In genomic region chr3:181292984-181293383, GRCh38 we compare ENCODE assay signal across 11 cellular contexts.
DNase-seq lines count a peak whose midpoint lies in the region; ATAC-seq, FAIRE-seq and TF ChIP-seq lines count a peak whose summit lies in the region.
"Had no signal": no experiment of that assay in that cellular context is flagged by ENCODE, and none has a peak within 500 bp of the region (broad histone marks: within the 10 kb centered on the region; RNA-seq: fewer than 3 reads in every experiment).

No MANE protein-coding gene starts in this region.

- peak overlapping the region; percentile 24 for H3K27ac ChIP-seq in mammary epithelial cell (ENCODE audit: insufficient read depth, low read depth, low read length)

- no TSS peak for BruUV-seq in mammary epithelial cell (replicated peaks; lab: Mats Ljungman, UMichigan)

- intact Hi-C loops in mammary epithelial cell (cut with micrococcal nuclease) = no loop called here

- dilution Hi-C loops in mammary epithelial cell (cut with HindIII; ENCODE audit: low sequenced_read_pairs) = no loop called here

- no peak overlapping the region for H3K9ac ChIP-seq in mammary epithelial cell (ENCODE audit: insufficient read depth, low read length)

- no peak overlapping the region for H2AFZ ChIP-seq in mammary epithelial cell (ENCODE audit: low read depth, low read length)

- CTCF ChIA-PET in mammary epithelial cell (lab: Charles Lee; ENCODE audit: low non-redundant PET) = no interaction called here

- no peak overlapping the region for H3K4me3 ChIP-seq in mammary epithelial cell (replicated peaks in 1 of 3; ENCODE audit: insufficient read depth in 1 of 3, low read depth in 2 of 3, low read length in 3 of 3)

- no peak for FAIRE-seq in GM12891 (lab: Jason Lieb, UNC)

- 0% methylated on average over 1 of the region's 1 CpG for WGBS in mammary epithelial cell (ENCODE audit: low coverage, missing lambda C conversion rate)

- TF ChIP-seq POLR2A in GM12891 (IDR thresholded peaks at IDR 0.05; ENCODE audit: low read depth, low read length) = no peak

- H3K4me1 ChIP-seq in mammary epithelial cell (ENCODE audit: insufficient read depth, low read length) = peaks cover 19% of the 10 kb centered on the region

- H3K79me2 ChIP-seq in mammary epithelial cell (ENCODE audit: insufficient read depth, low read length) = no peaks in the 10 kb centered on the region

- DNase-seq in mammary epithelial cell (peak; percentile 68), NCI-H345 treated with DMSO at 0.1 percent for 48 hours (lab: John Stamatoyannopoulos, UW; ENCODE audit: unreplicated experiment) (no peak), NCI-H2171 (lab: John Stamatoyannopoulos, UW) (no peak), GM12891 (ENCODE audit: insufficient read length, low spot score) (no peak)
- no peak for DNase-seq in stimulated activated CD4-positive, alpha-beta T cell treated with anti-CD3 and anti-CD28 coated beads, Interleukin-12 subunit alpha, Interleukin-12 subunit beta, amount 100 ng/mL, for 4 hours
- DNase-seq: activated CD4-positive, alpha-beta memory T cell treated with anti-CD3 and anti-CD28 coated beads, Interleukin-2, amount 10 ng/mL, durations not matched to agents 7 days and 5 days; CD4-positive, alpha-beta T cell had no signal

- peak; percentile 90 for ATAC-seq in GM18499 (IDR thresholded peaks at IDR 0.05; ENCODE audit: insufficient read depth, unreplicated experiment)
- peak; percentile 85 for ATAC-seq in GM21529 (IDR thresholded peaks at IDR 0.05; ENCODE audit: unreplicated experiment)
- peak; percentile 90 for ATAC-seq in HG03342 (IDR thresholded peaks at IDR 0.05; ENCODE audit: unreplicated experiment)
- ATAC-seq: Panc1 had no signal

- no peaks in the 10 kb centered on the region for H3K9me3 ChIP-seq in mammary epithelial cell (replicated peaks; ENCODE audit: insufficient read depth, low read length)

- H3K27me3 ChIP-seq in mammary epithelial cell (ENCODE audit: insufficient read depth, low read length) = no peaks in the 10 kb centered on the region

- no peaks in the 10 kb centered on the region for H4K20me1 ChIP-seq in mammary epithelial cell (ENCODE audit: insufficient read depth, low read length)

- TF ChIP-seq CTCF in mammary epithelial cell (conservative IDR thresholded peaks at IDR 0.05 in 1 of 2, IDR thresholded peaks at IDR 0.05 in 1 of 2; ENCODE audit: extremely low read depth in 1 of 2, insufficient read depth in 1 of 2, low read depth in 1 of 2, low read length in 2 of 2) = no peak

- H3K4me2 ChIP-seq in mammary epithelial cell (ENCODE audit: insufficient read depth, low read depth, low read length) = peak overlapping the region; percentile 7

- in situ Hi-C loops in mammary epithelial cell (cut with MboI; ENCODE audit: low sequenced_read_pairs in 2 of 2) = no loop called here

- no peaks in the 10 kb centered on the region for H3K36me3 ChIP-seq in mammary epithelial cell (ENCODE audit: insufficient read depth, low read length)

TF ChIP-seq in GM12891, 5 proteins besides CTCF, POLR2A, EP300 and RAD21:
- TF ChIP-seq TAF1 (IDR thresholded peaks at IDR 0.05; ENCODE audit: low read depth, low read length) = no peak
- TF ChIP-seq POLR2AphosphoS5 (IDR thresholded peaks at IDR 0.05; ENCODE audit: low read depth, low read length) = no peak
- no peak for TF ChIP-seq POU2F2 (IDR thresholded peaks at IDR 0.05; ENCODE audit: low read depth, low read length)
- no peak for TF ChIP-seq PAX5 (IDR thresholded peaks at IDR 0.05; ENCODE audit: insufficient read depth, low read length, severe bottlenecking)
- no peak for TF ChIP-seq SPI1 (IDR thresholded peaks at IDR 0.05; ENCODE audit: low read depth, low read length)
TF ChIP-seq in GM12891: peak in this region for 0.
